ENCODE assay signal across 1 cellular context in the genomic region with DNA sequence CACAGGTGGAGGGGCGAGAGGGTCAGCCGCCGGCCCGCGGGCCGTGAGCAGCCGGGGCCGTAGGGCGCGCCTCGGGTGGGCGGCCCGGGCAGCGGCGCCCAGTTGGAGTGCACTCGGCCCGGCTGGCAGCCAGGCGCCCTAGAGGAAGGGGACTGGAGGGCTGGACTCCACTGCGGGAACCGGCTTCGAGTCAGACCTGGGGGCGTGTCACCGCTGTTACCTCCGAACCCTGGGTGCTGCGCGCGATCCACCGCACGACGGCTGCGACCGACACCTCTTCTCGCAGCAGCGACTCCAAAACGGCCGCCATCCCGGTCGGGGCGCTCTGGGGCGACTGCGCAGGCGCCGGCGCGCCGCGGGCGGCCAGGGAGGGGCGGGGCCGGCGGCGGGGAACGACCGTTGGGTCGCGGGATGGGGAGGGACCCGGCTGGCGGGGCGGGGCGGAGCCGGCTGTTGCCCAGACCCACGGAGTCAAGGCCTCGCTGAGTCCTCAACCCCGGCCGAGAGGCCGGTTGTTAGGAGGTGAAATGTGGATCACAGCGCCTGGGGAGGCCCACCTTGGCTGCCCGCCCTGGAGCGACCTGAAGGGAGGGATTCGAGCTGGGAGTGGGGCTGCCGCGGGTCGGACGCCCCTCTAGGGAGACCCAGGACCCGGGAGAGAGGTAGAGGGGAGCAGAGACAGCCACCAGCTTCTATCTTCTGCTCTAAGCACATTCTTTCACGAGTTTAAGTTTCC.
TF ChIP-seq lines count a peak whose summit lies in the region.

A gene with protein sequence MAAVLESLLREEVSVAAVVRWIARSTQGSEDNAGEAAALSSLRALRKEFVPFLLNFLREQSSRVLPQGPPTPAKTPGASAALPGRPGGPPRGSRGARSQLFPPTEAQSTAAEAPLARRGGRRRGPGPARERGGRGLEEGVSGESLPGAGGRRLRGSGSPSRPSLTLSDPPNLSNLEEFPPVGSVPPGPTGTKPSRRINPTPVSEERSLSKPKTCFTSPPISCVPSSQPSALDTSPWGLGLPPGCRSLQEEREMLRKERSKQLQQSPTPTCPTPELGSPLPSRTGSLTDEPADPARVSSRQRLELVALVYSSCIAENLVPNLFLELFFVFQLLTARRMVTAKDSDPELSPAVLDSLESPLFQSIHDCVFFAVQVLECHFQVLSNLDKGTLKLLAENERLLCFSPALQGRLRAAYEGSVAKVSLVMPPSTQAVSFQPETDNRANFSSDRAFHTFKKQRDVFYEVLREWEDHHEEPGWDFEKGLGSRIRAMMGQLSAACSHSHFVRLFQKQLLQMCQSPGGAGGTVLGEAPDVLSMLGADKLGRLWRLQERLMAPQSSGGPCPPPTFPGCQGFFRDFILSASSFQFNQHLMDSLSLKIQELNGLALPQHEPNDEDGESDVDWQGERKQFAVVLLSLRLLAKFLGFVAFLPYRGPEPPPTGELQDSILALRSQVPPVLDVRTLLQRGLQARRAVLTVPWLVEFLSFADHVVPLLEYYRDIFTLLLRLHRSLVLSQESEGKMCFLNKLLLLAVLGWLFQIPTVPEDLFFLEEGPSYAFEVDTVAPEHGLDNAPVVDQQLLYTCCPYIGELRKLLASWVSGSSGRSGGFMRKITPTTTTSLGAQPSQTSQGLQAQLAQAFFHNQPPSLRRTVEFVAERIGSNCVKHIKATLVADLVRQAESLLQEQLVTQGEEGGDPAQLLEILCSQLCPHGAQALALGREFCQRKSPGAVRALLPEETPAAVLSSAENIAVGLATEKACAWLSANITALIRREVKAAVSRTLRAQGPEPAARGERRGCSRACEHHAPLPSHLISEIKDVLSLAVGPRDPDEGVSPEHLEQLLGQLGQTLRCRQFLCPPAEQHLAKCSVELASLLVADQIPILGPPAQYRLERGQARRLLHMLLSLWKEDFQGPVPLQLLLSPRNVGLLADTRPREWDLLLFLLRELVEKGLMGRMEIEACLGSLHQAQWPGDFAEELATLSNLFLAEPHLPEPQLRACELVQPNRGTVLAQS (minus strand): TSS at position 336 of the 736 bp plus-strand sequence. CDS start 26 bp downstream, at position 310.

TF ChIP-seq in HepG2, 621 proteins besides CTCF, POLR2A, EP300 and RAD21 (continued from another document and continues in another):
- no peak for TF ChIP-seq MNT (IDR thresholded peaks at IDR 0.05)
- peak; percentile 45 for TF ChIP-seq AGO2 (optimal IDR thresholded peaks at IDR 0.05; ENCODE audit: low read depth, low read length)
- no peak for TF ChIP-seq NRL (CRISPR knock-in tag; IDR thresholded peaks at IDR 0.05; ENCODE audit: borderline replicate concordance)
- no peak for TF ChIP-seq ZNF337 (CRISPR knock-in tag; IDR thresholded peaks at IDR 0.05; ENCODE audit: borderline replicate concordance, low read depth)
- no peak for TF ChIP-seq POLR2AphosphoS2 (IDR thresholded peaks at IDR 0.05; ENCODE audit: low read depth, low read length)
- TF ChIP-seq CHCHD3 (CRISPR knock-in tag; IDR thresholded peaks at IDR 0.05), result 0 out of 2 replicates have a peak, but pooled peaks have one; percentile 44
- TF ChIP-seq ZNF317 (CRISPR knock-in tag; IDR thresholded peaks at IDR 0.05), result no peak
- TF ChIP-seq ZNF10 (CRISPR knock-in tag; IDR thresholded peaks at IDR 0.05; ENCODE audit: borderline replicate concordance, low read depth), result no peak
- TF ChIP-seq REL (CRISPR knock-in tag; conservative IDR thresholded peaks at IDR 0.05), result no peak
- TF ChIP-seq GFI1 (CRISPR knock-in tag; IDR thresholded peaks at IDR 0.05; ENCODE audit: borderline replicate concordance), result peak; percentile 17; the same call in 1 of the 2 replicates
- TF ChIP-seq, protein P1, sequence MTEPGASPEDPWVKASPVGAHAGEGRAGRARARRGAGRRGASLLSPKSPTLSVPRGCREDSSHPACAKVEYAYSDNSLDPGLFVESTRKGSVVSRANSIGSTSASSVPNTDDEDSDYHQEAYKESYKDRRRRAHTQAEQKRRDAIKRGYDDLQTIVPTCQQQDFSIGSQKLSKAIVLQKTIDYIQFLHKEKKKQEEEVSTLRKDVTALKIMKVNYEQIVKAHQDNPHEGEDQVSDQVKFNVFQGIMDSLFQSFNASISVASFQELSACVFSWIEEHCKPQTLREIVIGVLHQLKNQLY (CRISPR knock-in tag; IDR thresholded peaks at IDR 0.05), result no peak
- TF ChIP-seq ZNF598 (CRISPR knock-in tag; IDR thresholded peaks at IDR 0.05; ENCODE audit: borderline replicate concordance), result no peak
- TF ChIP-seq ZFX (CRISPR knock-in tag; IDR thresholded peaks at IDR 0.05; ENCODE audit: low read depth), result peak; percentile 79
- TF ChIP-seq EEA1 (CRISPR knock-in tag; IDR thresholded peaks at IDR 0.05; ENCODE audit: borderline replicate concordance), result peak; percentile 55; the same call in 1 of the 2 replicates
- no peak for TF ChIP-seq HMGA1 (CRISPR knock-in tag; conservative IDR thresholded peaks at IDR 0.05)
- no peak for TF ChIP-seq DMAP1 (CRISPR knock-in tag; IDR thresholded peaks at IDR 0.05)
- TF ChIP-seq ZNF891 (CRISPR knock-in tag; IDR thresholded peaks at IDR 0.05), result 0 out of 2 replicates have a peak, but pooled peaks have one; percentile 31
- TF ChIP-seq ETV6 (CRISPR knock-in tag; conservative IDR thresholded peaks at IDR 0.05), result 0 out of 2 replicates have a peak, but pooled peaks have one; percentile 20
- TF ChIP-seq ZNF256 (CRISPR knock-in tag; conservative IDR thresholded peaks at IDR 0.05), result no peak
- no peak for TF ChIP-seq SKIL (CRISPR knock-in tag; IDR thresholded peaks at IDR 0.05; ENCODE audit: borderline replicate concordance)
- TF ChIP-seq KLF16 (CRISPR knock-in tag; IDR thresholded peaks at IDR 0.05), result 0 out of 4 replicates have a peak, but pooled peaks of 1 of the 2 experiments have one; percentile 19
- no peak for TF ChIP-seq ZNF766 (CRISPR knock-in tag; IDR thresholded peaks at IDR 0.05; ENCODE audit: borderline replicate concordance)
- TF ChIP-seq, protein P2, sequence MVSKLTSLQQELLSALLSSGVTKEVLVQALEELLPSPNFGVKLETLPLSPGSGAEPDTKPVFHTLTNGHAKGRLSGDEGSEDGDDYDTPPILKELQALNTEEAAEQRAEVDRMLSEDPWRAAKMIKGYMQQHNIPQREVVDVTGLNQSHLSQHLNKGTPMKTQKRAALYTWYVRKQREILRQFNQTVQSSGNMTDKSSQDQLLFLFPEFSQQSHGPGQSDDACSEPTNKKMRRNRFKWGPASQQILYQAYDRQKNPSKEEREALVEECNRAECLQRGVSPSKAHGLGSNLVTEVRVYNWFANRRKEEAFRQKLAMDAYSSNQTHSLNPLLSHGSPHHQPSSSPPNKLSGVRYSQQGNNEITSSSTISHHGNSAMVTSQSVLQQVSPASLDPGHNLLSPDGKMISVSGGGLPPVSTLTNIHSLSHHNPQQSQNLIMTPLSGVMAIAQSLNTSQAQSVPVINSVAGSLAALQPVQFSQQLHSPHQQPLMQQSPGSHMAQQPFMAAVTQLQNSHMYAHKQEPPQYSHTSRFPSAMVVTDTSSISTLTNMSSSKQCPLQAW (CRISPR knock-in tag; IDR thresholded peaks at IDR 0.05), result 0 out of 2 replicates have a peak, but pooled peaks have one; percentile 50
- TF ChIP-seq CC2D1A (CRISPR knock-in tag; IDR thresholded peaks at IDR 0.05), result no peak
- no peak for TF ChIP-seq ZNF576 (CRISPR knock-in tag; IDR thresholded peaks at IDR 0.05)
- no peak for TF ChIP-seq CREM (IDR thresholded peaks at IDR 0.05)
- no peak for TF ChIP-seq CREM (CRISPR knock-in tag; IDR thresholded peaks at IDR 0.05)
- TF ChIP-seq ZNF3 (CRISPR knock-in tag; IDR thresholded peaks at IDR 0.05), result no peak
- TF ChIP-seq MAZ (IDR thresholded peaks at IDR 0.05; ENCODE audit: borderline replicate concordance, low read depth, low read length), result no peak
- TF ChIP-seq MAZ (CRISPR knock-in tag; IDR thresholded peaks at IDR 0.05; ENCODE audit: low read depth), result no peak; the same call in 1 of the 2 replicates
- TF ChIP-seq ZNF724P (CRISPR knock-in tag; IDR thresholded peaks at IDR 0.05; ENCODE audit: borderline replicate concordance), result peak; percentile 65; the same call in 1 of the 2 replicates
- 0 out of 2 replicates have a peak, but pooled peaks have one; percentile 38 for TF ChIP-seq ZBTB7B (CRISPR knock-in tag; IDR thresholded peaks at IDR 0.05)
- TF ChIP-seq PRDM15 (CRISPR knock-in tag; IDR thresholded peaks at IDR 0.05), result no peak
- no peak for TF ChIP-seq HNRNPLL (IDR thresholded peaks at IDR 0.05; ENCODE audit: low read depth, low read length, poor library complexity, severe bottlenecking)
- TF ChIP-seq ZNF510 (CRISPR knock-in tag; IDR thresholded peaks at IDR 0.05; ENCODE audit: low read depth), result no peak
- no peak for TF ChIP-seq NFATC3 (CRISPR knock-in tag; IDR thresholded peaks at IDR 0.05)
- TF ChIP-seq RXRA (CRISPR knock-in tag; IDR thresholded peaks at IDR 0.05), result peak; percentile 41; the same call in 1 of the 2 replicates
- no peak for TF ChIP-seq THAP9 (CRISPR knock-in tag; IDR thresholded peaks at IDR 0.05; ENCODE audit: borderline replicate concordance)
- TF ChIP-seq PHF21A (CRISPR knock-in tag; IDR thresholded peaks at IDR 0.05), result 0 out of 2 replicates have a peak, but pooled peaks have one; percentile 41
